Comparison of ENCODE assay signal across 29 cellular contexts in the genomic region with DNA sequence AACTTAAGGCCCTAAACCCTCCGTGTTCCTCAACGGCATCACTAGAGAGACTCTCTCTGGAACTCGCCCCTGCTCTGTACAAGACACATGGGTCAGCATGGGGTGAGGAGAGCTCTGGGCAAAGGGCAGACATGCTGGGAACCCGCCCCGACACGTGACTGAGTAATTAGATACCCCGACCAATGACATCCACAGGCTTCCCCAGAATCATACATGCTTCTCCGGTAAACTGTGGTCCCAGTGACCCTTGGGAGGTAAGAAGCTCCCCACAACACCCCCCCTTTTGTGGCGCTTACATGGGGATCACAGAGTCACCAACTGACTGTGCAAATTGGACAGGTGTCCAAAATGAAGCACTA.
"Had no signal": no experiment of that assay in that cellular context is flagged by ENCODE, and none has a peak within 500 bp of the region (broad histone marks: within the 10 kb centered on the region; RNA-seq: fewer than 3 reads in every experiment).

No MANE protein-coding gene starts in this region.

- H3K9me3 Mint-ChIP-seq: dendritic cell treated with granulocyte-macrophage colony-stimulating factor and Interleukin-4, amounts not matched to agents 40 ng/mL and 50 ng/mL, for 4 days; endodermal cell; immature natural killer cell; naive B cell; natural killer cell treated with Interleukin-12 subunit alpha and Interleukin-12 subunit beta and Interleukin-15 and Interleukin-18, amount 100 ng/mL, for 72 hours; neural crest cell had no signal

- H3K9me3 ChIP-seq: colonic mucosa, gastroesophageal sphincter, neutrophil, pancreas, stomach, thyroid gland, vagina had no signal

- H3K27ac ChIP-seq: colonic mucosa, epithelial cell of prostate, gastroesophageal sphincter, pancreas, skin epidermis, stomach, thyroid gland, vagina had no signal

- ATAC-seq: esophagus mucosa, gastroesophageal sphincter, pancreas had no signal

- H3K27me3 ChIP-seq: colonic mucosa, gastroesophageal sphincter, neutrophil, pancreas, thyroid gland, vagina had no signal

- H3K4me3 Mint-ChIP-seq: dendritic cell treated with granulocyte-macrophage colony-stimulating factor and Interleukin-4, amounts not matched to agents 40 ng/mL and 50 ng/mL, for 4 days; endodermal cell; immature natural killer cell; memory B cell; natural killer cell treated with Interleukin-12 subunit alpha and Interleukin-12 subunit beta and Interleukin-15 and Interleukin-18, amount 100 ng/mL, for 72 hours; neural crest cell had no signal

- H3K36me3 Mint-ChIP-seq: immature natural killer cell; natural killer cell treated with Interleukin-12 subunit alpha and Interleukin-12 subunit beta and Interleukin-15 and Interleukin-18, amount 100 ng/mL, for 72 hours had no signal

- DNase-seq: colonic mucosa; effector CD8-positive, alpha-beta T cell; endodermal cell; foreskin fibroblast; hypothalamus; immature natural killer cell; islet precursor cell; kidney glomerular epithelial cell; naive B cell; pancreas; stimulated activated CD4-positive, alpha-beta T cell treated with anti-CD3 and anti-CD28 coated beads, Interleukin-12 subunit alpha, Interleukin-12 subunit beta, amount 100 ng/mL, for 4 hours; stimulated activated CD4-positive, alpha-beta T cell treated with anti-CD3 and anti-CD28 coated beads, Interleukin-1b, Interleukin-23, amount 100 ng/mL, for 48 hours; stimulated activated CD4-positive, alpha-beta T cell treated with anti-CD3 and anti-CD28 coated beads, Interleukin-4, amount 100 ng/mL, for 1 hour; stimulated activated CD8-positive, alpha-beta memory T cell treated with anti-CD3 and anti-CD28 coated beads, Interleukin-4, amount 100 ng/mL, for 48 hours; stimulated activated naive CD4-positive, alpha-beta T cell treated with Interleukin-2 at 50 U/mL for 16 hours; stomach; thyroid gland; trophoblast cell had no signal

- H3K4me3 ChIP-seq: colonic mucosa, gastroesophageal sphincter, lung, pancreas, skin epidermis, stomach, thyroid gland, vagina had no signal

- H3K4me1 ChIP-seq: gastroesophageal sphincter, pancreas, vagina had no signal

- H3K27ac Mint-ChIP-seq: dendritic cell treated with granulocyte-macrophage colony-stimulating factor and Interleukin-4, amounts not matched to agents 40 ng/mL and 50 ng/mL, for 4 days; endodermal cell; immature natural killer cell; memory B cell; natural killer cell treated with Interleukin-12 subunit alpha and Interleukin-12 subunit beta and Interleukin-15 and Interleukin-18, amount 100 ng/mL, for 72 hours had no signal

- H3K36me3 ChIP-seq: colonic mucosa, gastroesophageal sphincter, neutrophil, pancreas, stomach, thyroid gland, vagina had no signal
